Comparison of ENCODE assay signal across 27 cellular contexts in genomic region chr5:110842948-110843347, GRCh38.
"Had no signal": no experiment of that assay in that cellular context is flagged by ENCODE, and none has a peak within 500 bp of the region (broad histone marks: within the 10 kb centered on the region; RNA-seq: fewer than 3 reads in every experiment).

No MANE protein-coding gene starts in this region.

- H3K27ac ChIP-seq: neural progenitor cell, ovary, parathyroid adenoma, psoas muscle, right lobe of liver, sigmoid colon, stomach, thoracic aorta, thyroid gland, tibial nerve, upper lobe of left lung, vagina had no signal

- H3K9me3 Mint-ChIP-seq: nephron; stimulated activated naive CD8-positive, alpha-beta T cell treated with anti-CD3 and anti-CD28 coated beads, Interleukin-15, Interleukin-2, amounts not matched to agents 100 ng/mL and 50 ng/mL, for 24 hours had no signal

- H3K27me3 Mint-ChIP-seq: progenitor cell of endocrine pancreas; stimulated activated naive B cell treated with anti-CD40 and anti-IgM and Interleukin-4, amounts not matched to agents 10 μg/mL and 1 μg/mL and 100 μg/mL, for 72 hours; stimulated activated naive CD8-positive, alpha-beta T cell treated with anti-CD3 and anti-CD28 coated beads, Interleukin-15, Interleukin-2, amounts not matched to agents 100 ng/mL and 50 ng/mL, for 24 hours had no signal

- DNase-seq: occipital lobe; ovary; posterior cingulate gyrus; psoas muscle; right cardiac atrium; right lobe of liver; sigmoid colon; small intestine; stimulated activated CD4-positive, alpha-beta T cell treated with anti-CD3 and anti-CD28 coated beads, Interleukin-15, amount 100 ng/mL, for 24 hours; stimulated activated CD4-positive, alpha-beta T cell treated with anti-CD3 and anti-CD28 coated beads, Interleukin-2, amount 100 ng/mL, for 24 hours; stimulated activated CD4-positive, alpha-beta T cell treated with anti-CD3 and anti-CD28 coated beads, Interleukin-2, amount 100 ng/mL, for 48 hours; stimulated activated CD4-positive, alpha-beta T cell treated with anti-CD3 and anti-CD28 coated beads, Interleukin-4, amount 100 ng/mL, for 24 hours; stimulated activated naive B cell treated with anti-CD40 and anti-IgM and Interleukin-4, amounts not matched to agents 10 μg/mL and 1 μg/mL and 100 μg/mL, for 72 hours; stimulated activated naive CD4-positive, alpha-beta T cell treated with Interleukin-2 at 50 U/mL for 16 hours; stomach; thyroid gland; trophoblast cell; upper lobe of left lung had no signal

- H3K36me3 Mint-ChIP-seq: neural progenitor cell; stimulated activated effector memory CD8-positive, alpha-beta T cell treated with anti-CD3 and anti-CD28 coated beads, Interleukin-12 subunit alpha, Interleukin-12 subunit beta, amount 100 ng/mL, for 72 hours; stimulated activated naive B cell treated with anti-CD40 and anti-IgM and Interleukin-4, amounts not matched to agents 10 μg/mL and 1 μg/mL and 100 μg/mL, for 72 hours had no signal

- H3K4me3 Mint-ChIP-seq: nephron; neural progenitor cell; stimulated activated effector memory CD8-positive, alpha-beta T cell treated with anti-CD3 and anti-CD28 coated beads, Interleukin-12 subunit alpha, Interleukin-12 subunit beta, amount 100 ng/mL, for 72 hours; stimulated activated naive B cell treated with anti-CD40 and anti-IgM and Interleukin-4, amounts not matched to agents 10 μg/mL and 1 μg/mL and 100 μg/mL, for 72 hours; stimulated activated naive CD8-positive, alpha-beta T cell treated with anti-CD3 and anti-CD28 coated beads, Interleukin-15, Interleukin-2, amounts not matched to agents 100 ng/mL and 50 ng/mL, for 24 hours had no signal

- H3K4me3 ChIP-seq: neural progenitor cell, ovary, psoas muscle, right lobe of liver, sigmoid colon, stomach, thoracic aorta, thyroid gland, tibial nerve, upper lobe of left lung, vagina had no signal

- H3K9me3 ChIP-seq: ovary, psoas muscle, right lobe of liver, sigmoid colon, stomach, thoracic aorta, upper lobe of left lung, vagina had no signal

- H3K4me1 Mint-ChIP-seq: neural progenitor cell; stimulated activated effector memory CD8-positive, alpha-beta T cell treated with anti-CD3 and anti-CD28 coated beads, Interleukin-12 subunit alpha, Interleukin-12 subunit beta, amount 100 ng/mL, for 72 hours; stimulated activated naive B cell treated with anti-CD40 and anti-IgM and Interleukin-4, amounts not matched to agents 10 μg/mL and 1 μg/mL and 100 μg/mL, for 72 hours had no signal

- H3K4me1 ChIP-seq: neural progenitor cell, parathyroid adenoma, psoas muscle, right lobe of liver, thyroid gland, tibial nerve, upper lobe of left lung had no signal

- H3K27me3 ChIP-seq: neural progenitor cell, ovary, right lobe of liver, sigmoid colon, stomach, thyroid gland, tibial nerve, upper lobe of left lung, vagina had no signal

- ATAC-seq: psoas muscle; right cardiac atrium; right lobe of liver; stimulated activated effector memory CD8-positive, alpha-beta T cell treated with anti-CD3 and anti-CD28 coated beads, Interleukin-12 subunit alpha, Interleukin-12 subunit beta, amount 100 ng/mL, for 72 hours; stimulated activated naive B cell treated with anti-CD40 and anti-IgM and Interleukin-4, amounts not matched to agents 10 μg/mL and 1 μg/mL and 100 μg/mL, for 72 hours had no signal

- H3K27ac Mint-ChIP-seq: nephron; neural progenitor cell; progenitor cell of endocrine pancreas; stimulated activated effector memory CD8-positive, alpha-beta T cell treated with anti-CD3 and anti-CD28 coated beads, Interleukin-12 subunit alpha, Interleukin-12 subunit beta, amount 100 ng/mL, for 72 hours; stimulated activated naive B cell treated with anti-CD40 and anti-IgM and Interleukin-4, amounts not matched to agents 10 μg/mL and 1 μg/mL and 100 μg/mL, for 72 hours; stimulated activated naive CD8-positive, alpha-beta T cell treated with anti-CD3 and anti-CD28 coated beads, Interleukin-15, Interleukin-2, amounts not matched to agents 100 ng/mL and 50 ng/mL, for 24 hours had no signal

- H3K36me3 ChIP-seq: neural progenitor cell, ovary, right lobe of liver, sigmoid colon, stomach, thoracic aorta, thyroid gland, tibial nerve, upper lobe of left lung, vagina had no signal
